ENCODE assay signal across 24 cellular contexts in the genomic region with DNA sequence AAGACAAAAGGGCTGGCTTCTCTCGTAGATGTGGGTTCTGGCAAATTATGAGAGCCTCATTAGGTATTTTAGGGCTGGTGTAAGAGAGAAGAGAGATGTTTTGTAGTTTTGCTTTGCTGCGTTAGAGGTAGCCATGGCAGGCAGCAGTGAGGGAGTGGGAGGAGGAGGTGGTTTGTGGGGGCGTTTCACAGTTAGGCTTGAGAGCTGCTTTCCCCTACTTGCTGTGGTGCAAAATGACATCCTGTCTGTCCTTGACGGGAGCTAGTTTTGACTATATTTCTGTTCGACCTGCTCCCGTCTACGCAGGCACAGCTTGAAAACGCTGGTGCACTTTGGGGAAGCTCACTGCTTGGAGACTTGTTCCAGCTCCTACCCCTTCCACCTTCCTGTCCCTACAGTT.
A peak's percentile ranks its signal among the peaks of the same experiment; 100 is the strongest.
DNase-seq lines count a peak whose midpoint lies in the region; ATAC-seq, FAIRE-seq and TF ChIP-seq lines count a peak whose summit lies in the region.
"Had no signal": no experiment of that assay in that cellular context is flagged by ENCODE, and none has a peak within 500 bp of the region (broad histone marks: within the 10 kb centered on the region; RNA-seq: fewer than 3 reads in every experiment).

No MANE protein-coding gene starts in this region.

- 95 to 96% methylated on average over 8 of the region's 8 CpGs for WGBS in GM23248 (ENCODE audit: low coverage in 1 of 2, low lambda C conversion rate in 2 of 2, missing lambda C conversion rate in 2 of 2), 2 experiments

- ATAC-seq in CD4-positive, alpha-beta T cell (ENCODE audit: poor library complexity), result no peak
- ATAC-seq in natural killer cell, result peak; percentile 80 to 92 (median 85)
- ATAC-seq: GM12878, HCT116, heart right ventricle, left colon, sciatic nerve had no signal

- H3K36me3 Mint-ChIP-seq in CD4-positive, alpha-beta T cell (ENCODE audit: low read depth), result peaks cover 61% of the 10 kb centered on the region
- no peaks in the 10 kb centered on the region for H3K36me3 Mint-ChIP-seq in natural killer cell

- POLR2A ChIA-PET in CD4-positive, alpha-beta T cell (lab: Charles Lee), result no interaction called here
- POLR2A ChIA-PET in HEK293 (lab: Yijun Ruan, JAX), result no interaction called here

- no peaks in the 10 kb centered on the region for H3K27me3 ChIP-seq in CD4-positive, alpha-beta T cell (ENCODE audit: control insufficient read depth, insufficient read depth, low read length)
- H3K27me3 ChIP-seq in GM23248 (replicated peaks; ENCODE audit: insufficient read depth), result no peaks in the 10 kb centered on the region
- H3K27me3 ChIP-seq: heart right ventricle, vagina had no signal

- TF ChIP-seq POLR2A in H54 (IDR thresholded peaks at IDR 0.05; ENCODE audit: low read depth, low read length), result no peak

- no peaks in the 10 kb centered on the region for H3K79me2 ChIP-seq in GM23248 (ENCODE audit: insufficient read depth)

- peaks cover 0 to 47% of the 10 kb centered on the region in 2 experiments; a peak in 2 of 3 replicates for H3K36me3 ChIP-seq in HEK293 (ENCODE audit: control insufficient read depth in 2 of 2, insufficient read depth in 1 of 2, low read length in 2 of 2)
- peaks cover 14% of the 10 kb centered on the region; the same call in 1 of the 2 replicates for H3K36me3 ChIP-seq in GM23248 (ENCODE audit: low read depth)

- intact Hi-C loops in CD4-positive, alpha-beta T cell (cut with DNase I, micrococcal nuclease), result loop anchor here in 1 of 2 experiments (5.0 to 10.0 kb wide), 2 partner anchors 34 to 406 kb away; no protein-coding TSS in a partner anchor
- intact Hi-C loops in natural killer cell (cut with micrococcal nuclease), result no loop called here

- in situ Hi-C loops in GM23248 (cut with MboI), result no loop called here

- peaks cover 7% of the 10 kb centered on the region for H3K4me1 Mint-ChIP-seq in CD4-positive, alpha-beta T cell (ENCODE audit: low read depth)
- H3K4me1 Mint-ChIP-seq in natural killer cell, result peaks cover 20 to 48% of the 10 kb centered on the region in 2 donors
- H3K4me1 Mint-ChIP-seq: nephron had no signal

- no peak for FAIRE-seq in H54 (lab: Jason Lieb, UNC)
- FAIRE-seq: GM12878 had no signal

- H3K9me3 Mint-ChIP-seq in CD4-positive, alpha-beta T cell, result no peaks in the 10 kb centered on the region
- H3K9me3 Mint-ChIP-seq in natural killer cell, result no peaks in the 10 kb centered on the region
- H3K9me3 Mint-ChIP-seq: activated naive CD4-positive, alpha-beta T cell treated with anti-CD3 and anti-CD28 coated beads, Interleukin-2, amount 50 U/mL, for 72 hours; nephron had no signal

- H3K4me3 Mint-ChIP-seq in CD4-positive, alpha-beta T cell, result no peak overlapping the region
- peak overlapping the region; percentile 41 for H3K4me3 Mint-ChIP-seq in natural killer cell
- H3K4me3 Mint-ChIP-seq: nephron had no signal

- H4K20me1 ChIP-seq in GM23248 (ENCODE audit: insufficient read depth), result no peaks in the 10 kb centered on the region

- no peaks in the 10 kb centered on the region for H3F3A ChIP-seq in GM23248 (ENCODE audit: insufficient read depth)

- no peaks in the 10 kb centered on the region for H3K9me3 ChIP-seq in CD4-positive, alpha-beta T cell (ENCODE audit: control insufficient read depth, low read length)
- no peaks in the 10 kb centered on the region for H3K9me3 ChIP-seq in HEK293 (ENCODE audit: control insufficient read depth, insufficient read depth, low read depth, low read length)
- H3K9me3 ChIP-seq in GM23248 (ENCODE audit: low read depth), result no peaks in the 10 kb centered on the region
- H3K9me3 ChIP-seq: heart right ventricle, vagina had no signal

- no peaks in the 10 kb centered on the region for H3K9me2 ChIP-seq in GM23248 (ENCODE audit: insufficient read depth)

- no peak overlapping the region for H3K27ac ChIP-seq in CD4-positive, alpha-beta T cell (ENCODE audit: low read depth, low read length)
- H3K27ac ChIP-seq in HEK293 (ENCODE audit: extremely low read depth, low read depth, low read length) (no peak overlapping the region), GM23248 (no peak overlapping the region)
- H3K27ac ChIP-seq: heart right ventricle, vagina had no signal

- H3K4me3 ChIP-seq in HEK293 (ENCODE audit: low read depth, low read length) (no peak overlapping the region), GM23248 (no peak overlapping the region)
- H3K4me3 ChIP-seq: GM12878, heart right ventricle, vagina had no signal

- H3K4me2 ChIP-seq in GM23248 (ENCODE audit: unreplicated experiment), result no peak overlapping the region

- H3K4me1 ChIP-seq in HEK293 (ENCODE audit: control insufficient read depth, insufficient read depth, low read length) (no peaks in the 10 kb centered on the region), GM23248 (ENCODE audit: insufficient read depth) (no peaks in the 10 kb centered on the region)
- H3K4me1 ChIP-seq: heart right ventricle, vagina had no signal

- H3K9ac ChIP-seq in GM23248, result no peak overlapping the region

- CTCF ChIA-PET in CD4-positive, alpha-beta T cell (lab: Charles Lee), result no interaction called here
- CTCF ChIA-PET in HEK293 (lab: Yijun Ruan, JAX), result no interaction called here

- no peak overlapping the region for H2AFZ ChIP-seq in GM23248

- H3K27ac Mint-ChIP-seq in CD4-positive, alpha-beta T cell, result peak overlapping the region; percentile 13
- peak overlapping the region; percentile 76 to 86 for H3K27ac Mint-ChIP-seq in natural killer cell
- H3K27ac Mint-ChIP-seq: nephron had no signal

- TF ChIP-seq CTCF in CD4-positive, alpha-beta T cell (IDR thresholded peaks at IDR 0.05), result no peak
- TF ChIP-seq CTCF in HEK293 (tag by site-specific recombination; IDR thresholded peaks at IDR 0.05) (no peak), natural killer cell (IDR thresholded peaks at IDR 0.05) (no peak)

- DNase-seq in CD4-positive, alpha-beta T cell, result no peak
- peak; percentile 15 for DNase-seq in activated gamma-delta T cell treated with anti-CD3 and anti-CD28 coated beads, Interleukin-2, amount 50 U/mL, for 16 hours (ENCODE audit: low read depth)
- DNase-seq in natural killer cell (no peak), DMS114 treated with DMSO at 0.1 percent for 48 hours (lab: John Stamatoyannopoulos, UW; ENCODE audit: unreplicated experiment) (no peak), GM23248 (no peak), H54 (ENCODE audit: insufficient read length, low spot score) (no peak)
- DNase-seq: cerebellar nuclear complex, DMS79, erythroblast, foreskin fibroblast, heart right ventricle, KG1, left colon, mesendoderm, NCI-H187 treated with DMSO at 0.1 percent for 48 hours, NCI-H82, OCI-M1 had no signal

- no peaks in the 10 kb centered on the region for H3K27me3 Mint-ChIP-seq in CD4-positive, alpha-beta T cell
- H3K27me3 Mint-ChIP-seq in natural killer cell (ENCODE audit: low read depth in 2 of 2), result no peaks in the 10 kb centered on the region

TF ChIP-seq in HEK293, 187 proteins besides CTCF, POLR2A, EP300 and RAD21:
- TF ChIP-seq ZNF510 (tag by site-specific recombination; IDR thresholded peaks at IDR 0.05; ENCODE audit: insufficient replicate concordance) (no peak), EGR2 (tag by site-specific recombination; IDR thresholded peaks at IDR 0.05; ENCODE audit: low read depth) (peak; percentile 50; the same call in 1 of the 2 replicates)
